Comparison of ENCODE assay signal across 21 cellular contexts in the genomic region with DNA sequence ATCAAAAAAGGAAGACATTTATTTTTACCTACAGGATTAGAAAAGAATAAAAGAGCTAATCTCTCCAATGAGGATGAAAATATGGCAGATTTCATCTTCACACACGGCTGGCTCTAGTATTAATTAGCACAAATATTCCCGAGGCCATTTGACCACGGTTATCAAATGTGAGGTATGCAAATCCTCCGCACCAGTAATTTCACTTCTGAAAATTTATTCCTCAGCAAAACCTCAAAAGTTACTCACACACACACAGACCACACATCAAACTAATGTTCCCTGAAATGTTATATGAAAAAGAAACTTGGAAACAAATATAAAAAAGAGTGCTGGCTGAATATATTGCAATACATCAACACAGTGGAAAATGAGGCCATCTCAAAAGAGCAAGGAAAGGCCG. TPM values are rescaled to one million over a fixed set of nuclear protein-coding genes. Genes with fewer than 3 reads are reported as not detected.
DNase-seq lines count a peak whose midpoint lies in the region; TF ChIP-seq lines count a peak whose summit lies in the region.
"Had no signal": no experiment of that assay in that cellular context is flagged by ENCODE, and none has a peak within 500 bp of the region (broad histone marks: within the 10 kb centered on the region; RNA-seq: fewer than 3 reads in every experiment).

No MANE protein-coding gene starts in this region.

- DNase-seq in RWPE1 (ENCODE audit: low spot score) (no peak), osteoblast (ENCODE audit: insufficient read length, low spot score, missing footprints) (peak; percentile 91), HCEC 1CT (no peak), SK-N-SH (no peak), cerebellar nuclear complex (lab: John Stamatoyannopoulos, UW) (no peak), foreskin melanocyte (no peak)
- DNase-seq: 8988T; Caco-2; CD4-positive, alpha-beta T cell; DMS153; GDM1; GOT3; MM.1S; NCI-H1092 treated with DMSO at 0.1 percent for 48 hours; NCI-H2081; NCI-H82; RPMI8226; SIG-M5 had no signal

- H3K79me2 ChIP-seq in osteoblast (ENCODE audit: insufficient read depth, low read length) (no peaks in the 10 kb centered on the region), SK-N-SH (ENCODE audit: insufficient read depth) (no peaks in the 10 kb centered on the region)

- POLR2A ChIA-PET in RWPE1 (lab: Yijun Ruan, JAX; ENCODE audit: low non-redundant PET) = no interaction called here
- POLR2A ChIA-PET in SK-N-SH (lab: Yijun Ruan, JAX) = no interaction called here

- H3K4me3 ChIP-seq in BLaER1 treated with 17β-estradiol and CSF1 and Interleukin-3, amounts not matched to agents 10 nM and 100 nM = no peak overlapping the region
- no peak overlapping the region for H3K4me3 ChIP-seq in osteoblast (ENCODE audit: insufficient read depth, low read length)
- no peak overlapping the region for H3K4me3 ChIP-seq in SK-N-SH (ENCODE audit: low read depth in 2 of 2, low read length in 1 of 2)

- H3K9me3 Mint-ChIP-seq in brain = peaks cover 0 to 1% (median 0%) of the 10 kb centered on the region in 5 experiments
- H3K9me3 Mint-ChIP-seq: CD4-positive, alpha-beta T cell had no signal

- no peak overlapping the region for H3K4me3 Mint-ChIP-seq in brain
- H3K4me3 Mint-ChIP-seq: B cell; CD4-positive, alpha-beta T cell had no signal

- H3K4me2 ChIP-seq in BLaER1 treated with 17β-estradiol and CSF1 and Interleukin-3, amounts not matched to agents 10 nM and 100 nM = peak overlapping the region; percentile 80 to 100 (median 97)
- H3K4me2 ChIP-seq in osteoblast (ENCODE audit: insufficient read depth, low read length) (no peak overlapping the region), SK-N-SH (no peak overlapping the region)

- H2AFZ ChIP-seq in osteoblast (ENCODE audit: low read length) (no peak overlapping the region), SK-N-SH (ENCODE audit: low read depth) (no peak overlapping the region)

- TF ChIP-seq EP300 in SK-N-SH (IDR thresholded peaks at IDR 0.05; ENCODE audit: borderline replicate concordance in 1 of 2, low read depth in 1 of 2, low read length in 1 of 2) = no peak

- TF ChIP-seq RAD21 in SK-N-SH (IDR thresholded peaks at IDR 0.05; ENCODE audit: low read length) = no peak

- H3K27ac Mint-ChIP-seq in brain = peak overlapping the region in 3 of 5 experiments; percentile 66 to 86 (median 80)
- H3K27ac Mint-ChIP-seq: B cell; CD4-positive, alpha-beta T cell had no signal

- H3K9ac ChIP-seq in BLaER1 treated with 17β-estradiol and CSF1 and Interleukin-3, amounts not matched to agents 10 nM and 100 nM = 0 out of 22 replicates have a peak overlapping the region, but pooled peaks of 1 of the 11 experiments have one; percentile 5
- H3K9ac ChIP-seq in SK-N-SH = no peak overlapping the region

- peaks cover 88% of the 10 kb centered on the region for H3K4me1 Mint-ChIP-seq in brain

- no peaks in the 10 kb centered on the region for H3K27me3 Mint-ChIP-seq in brain

- H3K9me3 ChIP-seq in BLaER1 treated with 17β-estradiol and CSF1 and Interleukin-3, amounts not matched to agents 10 nM and 100 nM (replicated peaks in 1 of 11) = no peaks in the 10 kb centered on the region
- H3K9me3 ChIP-seq in osteoblast (ENCODE audit: low read depth, low read length) (no peaks in the 10 kb centered on the region), SK-N-SH (no peaks in the 10 kb centered on the region)
- H3K9me3 ChIP-seq: Caco-2 had no signal

- peaks cover 9% of the 10 kb centered on the region for H3F3A ChIP-seq in SK-N-SH (replicated peaks; ENCODE audit: insufficient read depth)

- H3K27ac ChIP-seq in BLaER1 treated with 17β-estradiol and CSF1 and Interleukin-3, amounts not matched to agents 10 nM and 100 nM = peak overlapping the region in 3 of 11 experiments; percentile 29 to 92 (median 89); a peak in 1 of 22 replicates
- H3K27ac ChIP-seq in RWPE1 (peak overlapping the region; percentile 41), osteoblast (ENCODE audit: low read depth, low read length) (no peak overlapping the region), SK-N-SH (ENCODE audit: low read depth in 2 of 2, low read length in 1 of 2) (no peak overlapping the region)

- TF ChIP-seq CTCF in RWPE1 (conservative IDR thresholded peaks at IDR 0.05; ENCODE audit: low read depth) (no peak), brain (conservative IDR thresholded peaks at IDR 0.05) (no peak), osteoblast (IDR thresholded peaks at IDR 0.05; ENCODE audit: extremely low read depth, low read depth, low read length) (no peak), SK-N-SH (IDR thresholded peaks at IDR 0.05) (no peak)

- no peaks in the 10 kb centered on the region for H3K36me3 Mint-ChIP-seq in brain

- peaks cover 0 to 46% (median 0%) of the 10 kb centered on the region in 11 experiments; a peak in 7 of 22 replicates for H3K27me3 ChIP-seq in BLaER1 treated with 17β-estradiol and CSF1 and Interleukin-3, amounts not matched to agents 10 nM and 100 nM
- H3K27me3 ChIP-seq in osteoblast (ENCODE audit: insufficient read depth, low read length) (no peaks in the 10 kb centered on the region), SK-N-SH (ENCODE audit: insufficient read depth) (no peaks in the 10 kb centered on the region)

- H3K36me3 ChIP-seq in BLaER1 treated with 17β-estradiol and CSF1 and Interleukin-3, amounts not matched to agents 10 nM and 100 nM = no peaks in the 10 kb centered on the region
- no peaks in the 10 kb centered on the region for H3K36me3 ChIP-seq in osteoblast (ENCODE audit: insufficient read depth, low read length)
- H3K36me3 ChIP-seq in SK-N-SH (replicated peaks in 1 of 2; ENCODE audit: control insufficient read depth in 1 of 2, insufficient read depth in 2 of 2, low read length in 1 of 2) = no peaks in the 10 kb centered on the region

- peaks cover 76 to 98% (median 97%) of the 10 kb centered on the region in 10 experiments for H3K4me1 ChIP-seq in BLaER1 treated with 17β-estradiol and CSF1 and Interleukin-3, amounts not matched to agents 10 nM and 100 nM
- peaks cover 4% of the 10 kb centered on the region for H3K4me1 ChIP-seq in osteoblast (ENCODE audit: insufficient read depth, low read length)
- peaks cover 0 to 8% of the 10 kb centered on the region in 2 experiments; a peak in 1 of 4 replicates for H3K4me1 ChIP-seq in SK-N-SH (ENCODE audit: control insufficient read depth in 1 of 2, insufficient read depth in 2 of 2, low read depth in 1 of 2, low read length in 1 of 2)
- H3K4me1 ChIP-seq: Caco-2 had no signal

- 66% methylated on average over 5 of the region's 5 CpGs for WGBS in SK-N-SH (ENCODE audit: low lambda C conversion rate)

- peaks cover 0 to 39% (median 0%) of the 10 kb centered on the region in 11 experiments; a peak in 6 of 22 replicates for H4K20me1 ChIP-seq in BLaER1 treated with 17β-estradiol and CSF1 and Interleukin-3, amounts not matched to agents 10 nM and 100 nM
- H4K20me1 ChIP-seq in osteoblast (ENCODE audit: insufficient read depth, low read length) (no peaks in the 10 kb centered on the region), SK-N-SH (ENCODE audit: insufficient read depth) (no peaks in the 10 kb centered on the region)

- no peaks in the 10 kb centered on the region for H3K9me2 ChIP-seq in SK-N-SH

- CTCF ChIA-PET in RWPE1 (lab: Yijun Ruan, JAX) = interaction anchor here (0.6 kb wide), 1 partner anchor 189 kb away, joined by 3 read pairs; no protein-coding TSS in a partner anchor
- CTCF ChIA-PET in SK-N-SH (lab: Yijun Ruan, JAX) = no interaction called here

TF ChIP-seq in SK-N-SH, 30 proteins besides CTCF, POLR2A, EP300 and RAD21:
- TF ChIP-seq POLR2AphosphoS5 (IDR thresholded peaks at IDR 0.05; ENCODE audit: low read depth, low read length) (no peak), RXRA (IDR thresholded peaks at IDR 0.05; ENCODE audit: borderline replicate concordance, low read depth) (no peak), YY1 (IDR thresholded peaks at IDR 0.05; ENCODE audit: low read depth) (no peak), TCF12 (IDR thresholded peaks at IDR 0.05) (no peak), GABPA (IDR thresholded peaks at IDR 0.05; ENCODE audit: low read depth) (no peak), JUND (IDR thresholded peaks at IDR 0.05) (no peak), FOXM1 (IDR thresholded peaks at IDR 0.05; ENCODE audit: low read depth) (no peak)
TF ChIP-seq in SK-N-SH: peak in this region for 0.

RNA-seq across cellular contexts. Expression of a gene that starts 32.8 kb away (rescaled TPM):
- 1.5 TPM for polyA plus RNA-seq in brain (ENCODE audit: insufficient read depth, low read depth, low replicate concordance)
- total RNA-seq in osteoblast = 2.7 and 3.6 TPM in 2 replicates
- 1.8 and 5.0 TPM in 2 replicates for polyA plus RNA-seq in SK-N-SH (2012; rRNA removed)
- 2.0 and 3.3 TPM in 2 replicates for polyA plus RNA-seq in SK-N-SH (2012; cell fraction: cytosol; rRNA removed)
- polyA plus RNA-seq in SK-N-SH (2012; cell fraction: nucleus; rRNA removed) = 4.3 and 5.2 TPM in 2 replicates

Comparison
In these comparisons a context has a peak if more than half of its experiments do, and no peak if none do; other contexts are left out.
1. H3K4me2 ChIP-seq: peak in BLaER1 treated with 17β-estradiol and CSF1 and Interleukin-3, amounts not matched to agents 10 nM and 100 nM (11 of 11); none in osteoblast (single experiment) and SK-N-SH (single experiment).